ENCODE assay signal across 8 cellular contexts in the genomic region with DNA sequence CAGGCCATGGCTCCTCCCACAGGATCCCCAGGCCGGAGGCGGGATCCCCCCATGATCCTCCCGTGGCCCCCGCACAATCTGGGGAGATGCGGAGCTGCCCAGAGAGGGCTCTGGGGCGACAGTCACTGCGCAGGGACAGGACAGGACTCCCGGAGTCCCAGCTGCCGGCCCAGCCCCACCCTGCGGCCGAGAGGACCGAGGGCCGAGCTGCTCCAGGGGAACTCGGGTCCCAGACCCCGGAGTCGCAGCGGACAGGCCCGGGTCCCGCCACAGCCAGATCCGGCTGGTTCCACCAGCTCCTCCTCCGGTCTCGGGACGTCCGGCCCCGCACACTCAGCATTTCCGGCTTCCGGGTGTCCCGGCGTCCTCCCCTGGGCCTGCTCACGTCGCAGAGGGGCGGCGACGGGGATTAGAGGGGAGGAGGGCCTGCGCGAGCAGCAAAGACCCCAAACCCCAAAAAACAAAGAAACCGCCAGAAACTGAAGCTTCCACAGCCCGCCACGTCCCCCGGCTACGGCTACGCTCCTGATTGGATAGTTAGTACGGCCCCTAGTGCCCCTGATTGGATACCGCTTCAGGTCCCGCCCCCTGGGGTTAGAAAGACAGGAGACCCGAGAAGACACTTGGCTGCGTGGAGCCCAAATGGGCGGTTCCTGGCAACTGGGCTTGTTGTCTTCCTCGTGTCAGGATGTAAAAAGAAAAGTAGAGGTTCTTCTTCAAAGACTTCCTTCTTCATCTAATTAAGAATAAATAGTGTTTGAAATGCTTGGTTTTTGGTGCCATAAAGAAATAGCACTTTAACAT. TPM values are rescaled to one million over a fixed set of nuclear protein-coding genes. Genes with fewer than 3 reads are reported as not detected.
DNase-seq lines count a peak whose midpoint lies in the region; ATAC-seq and TF ChIP-seq lines count a peak whose summit lies in the region.

No MANE protein-coding gene starts in this region.

- TF ChIP-seq EP300 in transverse colon (IDR thresholded peaks at IDR 0.05; ENCODE audit: low read depth): no peak

- peak overlapping the region; percentile 89 for H4K8ac ChIP-seq in trophoblast cell (ENCODE audit: low read depth, low read length)

- WGBS in trophoblast cell (ENCODE audit: extremely low coverage, insufficient coverage, insufficient read length): no CpG with 5 or more reads among the region's 49 CpGs
- WGBS in transverse colon (ENCODE audit: low coverage in 1 of 2), 2 donors: 1% methylated on average over 41 of the region's 49 CpGs; no CpG with 5 or more reads in 1 of the 2 donors

- H3K4me3 ChIP-seq in KMS-11 (IDR thresholded peaks at IDR 0.05; ENCODE audit: insufficient read depth, low read depth, low read length) (no peak overlapping the region), fibroblast of villous mesenchyme (ENCODE audit: low read depth, low read length) (peak overlapping the region; percentile 81), trophoblast cell (ENCODE audit: low read depth, low read length) (peak overlapping the region; percentile 65), transverse colon (peak overlapping the region; percentile 73 to 89 (median 82))

- H3K23ac ChIP-seq in trophoblast cell (ENCODE audit: low read length): no peak overlapping the region

- intact Hi-C loops in transverse colon (cut with DNase I; ENCODE audit: low total_unique reads): no loop called here

- H2BK120ac ChIP-seq in trophoblast cell (ENCODE audit: insufficient read depth, low read length, poor library complexity): peak overlapping the region; percentile 77

- H3K36me3 ChIP-seq in KMS-11 (ENCODE audit: insufficient read depth) (no peaks in the 10 kb centered on the region), trophoblast cell (ENCODE audit: control insufficient read depth in 1 of 2, insufficient read depth in 2 of 2, low read length in 2 of 2) (peaks cover 0 to 6% of the 10 kb centered on the region in 2 experiments), transverse colon (no peaks in the 10 kb centered on the region)

- peaks cover 19% of the 10 kb centered on the region for H3K79me1 ChIP-seq in trophoblast cell (ENCODE audit: low read length)

- peak overlapping the region; percentile 48 for H3K4ac ChIP-seq in trophoblast cell (ENCODE audit: low read depth, low read length)

- ATAC-seq in GM21737 (IDR thresholded peaks at IDR 0.05; ENCODE audit: unreplicated experiment): peak; percentile 96

- H2AFZ ChIP-seq in KMS-11 (ENCODE audit: low read depth) (peak overlapping the region; percentile 99), trophoblast cell (ENCODE audit: insufficient read depth, low read length, poor library complexity) (peak overlapping the region; percentile 62)

- DNase-seq in EH (ENCODE audit: low read depth) (peak; percentile 96), SHP77 (lab: John Stamatoyannopoulos, UW) (peak; percentile 95), fibroblast of villous mesenchyme (ENCODE audit: low read depth) (peak; percentile 88), trophoblast cell (peak; percentile 95 to 98), transverse colon (peak; percentile 97)
- DNase-seq in activated effector memory CD4-positive, alpha-beta T cell treated with Interleukin-2 at 50 U/mL for 16 hours: peak; percentile 93

- H4K12ac ChIP-seq in trophoblast cell (ENCODE audit: low read depth, low read length): peak overlapping the region; percentile 55

- peak overlapping the region; percentile 89 for H2BK5ac ChIP-seq in trophoblast cell (ENCODE audit: low read depth, low read length, poor library complexity)

- H2AK5ac ChIP-seq in trophoblast cell (ENCODE audit: low read length): peak overlapping the region; percentile 42

- H3K9me3 ChIP-seq in trophoblast cell (ENCODE audit: insufficient read depth, low read depth, low read length): peaks cover 4% of the 10 kb centered on the region
- no peaks in the 10 kb centered on the region for H3K9me3 ChIP-seq in transverse colon

- H3K9ac ChIP-seq in KMS-11 (peak overlapping the region; percentile 73), trophoblast cell (ENCODE audit: low read length) (peak overlapping the region; percentile 74)

- H3K4me2 ChIP-seq in KMS-11 (peak overlapping the region; percentile 92), trophoblast cell (ENCODE audit: low read length) (peak overlapping the region; percentile 61)

- peak overlapping the region; percentile 75 for H3K27ac ChIP-seq in KMS-11
- peak overlapping the region; percentile 97 for H3K27ac ChIP-seq in trophoblast cell (ENCODE audit: low read depth, low read length)
- peak overlapping the region; percentile 97 to 99 (median 98) for H3K27ac ChIP-seq in transverse colon

- no peaks in the 10 kb centered on the region for H3K79me2 ChIP-seq in KMS-11 (ENCODE audit: insufficient read depth, low read depth)
- no peaks in the 10 kb centered on the region for H3K79me2 ChIP-seq in trophoblast cell (ENCODE audit: control insufficient read depth, insufficient read depth, low read length, poor library complexity)

- peak overlapping the region; percentile 89 for H3K18ac ChIP-seq in trophoblast cell (ENCODE audit: low read length)

- peak; percentile 91 for TF ChIP-seq POLR2A in transverse colon (IDR thresholded peaks at IDR 0.05)

- peaks cover 45% of the 10 kb centered on the region; the same call in 1 of the 2 replicates for H3K27me3 ChIP-seq in KMS-11 (ENCODE audit: insufficient read depth, low read depth)
- H3K27me3 ChIP-seq in trophoblast cell (ENCODE audit: insufficient read depth, low read length): no peaks in the 10 kb centered on the region
- H3K27me3 ChIP-seq in transverse colon: no peaks in the 10 kb centered on the region

- peaks cover 13% of the 10 kb centered on the region for H3K4me1 ChIP-seq in KMS-11 (ENCODE audit: low read depth, poor library complexity, severe bottlenecking)
- H3K4me1 ChIP-seq in trophoblast cell (ENCODE audit: control insufficient read depth in 1 of 2, insufficient read depth in 2 of 2, low read length in 2 of 2): peaks cover 3 to 4% of the 10 kb centered on the region in 2 experiments
- peaks cover 4 to 14% (median 10%) of the 10 kb centered on the region in 4 donors for H3K4me1 ChIP-seq in transverse colon

- peak overlapping the region; percentile 84 for H3K14ac ChIP-seq in trophoblast cell (ENCODE audit: low read length)

- no peak overlapping the region for H2BK12ac ChIP-seq in trophoblast cell (ENCODE audit: low read length)

- H4K20me1 ChIP-seq in KMS-11 (ENCODE audit: insufficient read depth): no peaks in the 10 kb centered on the region

- in situ Hi-C loops in transverse colon (cut with MboI; ENCODE audit: low pct_ligation_motif_present in 1 of 4, low pct_unique_long_range_greater_than_20kb in 1 of 4, low sequenced_read_pairs in 3 of 4): loop anchor here in 1 of 4 donors (25.0 kb wide), 1 partner anchor 351 kb away; the partner anchor contains the start of genes AP1M1 and FAM32A

- no peak for TF ChIP-seq CTCF in KMS-11 (conservative IDR thresholded peaks at IDR 0.05; ENCODE audit: low read depth, low read length)
- no peak for TF ChIP-seq CTCF in fibroblast of villous mesenchyme (IDR thresholded peaks at IDR 0.05; ENCODE audit: insufficient read depth, low read depth, low read length)
- TF ChIP-seq CTCF in transverse colon (IDR thresholded peaks at IDR 0.05): no peak

- H4K91ac ChIP-seq in trophoblast cell (ENCODE audit: low read depth, low read length): peak overlapping the region; percentile 97

RNA-seq across cellular contexts. Expression of gene OR10H1, which starts 21.3 kb away (rescaled TPM):
- not detected in 2 replicates for total RNA-seq in fibroblast of villous mesenchyme
- polyA plus RNA-seq in trophoblast cell (2013): 0.01 TPM in 1 of 2 replicates, not detected in the other
- not detected for total RNA-seq in transverse colon

RNA-seq across cellular contexts. Expression of gene OR10H5, which starts 49.3 kb away (rescaled TPM):
- total RNA-seq in fibroblast of villous mesenchyme (under 0.01 TPM in 1 of 2 replicates, not detected in the other), transverse colon (not detected)
- polyA plus RNA-seq in trophoblast cell (2013): not detected in 2 replicates
